In genomic region chr6:142374965-142375733, GRCh38 we compare ENCODE assay signal across 9 cellular contexts.
A peak's percentile ranks its signal among the peaks of the same experiment; 100 is the strongest.
DNase-seq lines count a peak whose midpoint lies in the region; ATAC-seq, FAIRE-seq and TF ChIP-seq lines count a peak whose summit lies in the region.
"Had no signal": no experiment of that assay in that cellular context is flagged by ENCODE, and none has a peak within 500 bp of the region (broad histone marks: within the 10 kb centered on the region; RNA-seq: fewer than 3 reads in every experiment).

No MANE protein-coding gene starts in this region.

- POLR2A ChIA-PET in HEK293 (lab: Yijun Ruan, JAX), result no interaction called here

- CTCF ChIA-PET in HEK293 (lab: Yijun Ruan, JAX), result interaction anchor here (0.7 to 1.9 kb wide), 3 partner anchors 13 to 219 kb away, joined by 3 to 8 read pairs (median 5); no protein-coding TSS in a partner anchor

- H3K9ac ChIP-seq in skeletal muscle satellite cell (ENCODE audit: low read depth, low read length), result peak overlapping the region; percentile 38

- H3K4me2 ChIP-seq in hepatocyte (peak overlapping the region; percentile 47), skeletal muscle satellite cell (ENCODE audit: low read length) (peak overlapping the region; percentile 33)

- no peaks in the 10 kb centered on the region for H3K9me3 ChIP-seq in HEK293 (ENCODE audit: control insufficient read depth, insufficient read depth, low read depth, low read length)
- H3K9me3 ChIP-seq in hepatocyte (ENCODE audit: low read depth), result no peaks in the 10 kb centered on the region
- H3K9me3 ChIP-seq in skeletal muscle satellite cell (replicated peaks; ENCODE audit: low read length), result no peaks in the 10 kb centered on the region
- H3K9me3 ChIP-seq: Peyer's patch had no signal

- no peak overlapping the region for H2AFZ ChIP-seq in hepatocyte

- H3K9me2 ChIP-seq in hepatocyte (replicated peaks; ENCODE audit: insufficient read depth), result no peaks in the 10 kb centered on the region

- peak; percentile 68 for DNase-seq in hepatocyte (ENCODE audit: low spot score)
- no peak for DNase-seq in activated CD4-positive, CD25-positive, alpha-beta regulatory T cell treated with anti-CD3 and anti-CD28 coated beads, Interleukin-2, amount 50 U/mL, for 72 hours
- no peak for DNase-seq in D721Med (ENCODE audit: insufficient read length, low spot score)
- DNase-seq: effector memory CD8-positive, alpha-beta T cell; Peyer's patch had no signal

- peaks cover 35% of the 10 kb centered on the region for H3K4me1 ChIP-seq in HEK293 (ENCODE audit: control insufficient read depth, insufficient read depth, low read length)
- peaks cover 62% of the 10 kb centered on the region for H3K4me1 ChIP-seq in hepatocyte (ENCODE audit: insufficient read depth)
- peaks cover 19% of the 10 kb centered on the region for H3K4me1 ChIP-seq in skeletal muscle satellite cell (ENCODE audit: control insufficient read depth, insufficient read depth, low read length)

- WGBS in hepatocyte (ENCODE audit: low lambda C conversion rate, missing lambda C conversion rate), result 9% methylated on average over 4 of the region's 4 CpGs

- H3K79me2 ChIP-seq in hepatocyte, result no peaks in the 10 kb centered on the region

- no peak overlapping the region for H3K4me3 ChIP-seq in HEK293 (ENCODE audit: low read depth, low read length)
- H3K4me3 ChIP-seq in hepatocyte, result no peak overlapping the region
- H3K4me3 ChIP-seq in skeletal muscle satellite cell (ENCODE audit: low read length), result no peak overlapping the region
- H3K4me3 ChIP-seq: Peyer's patch had no signal

- no peaks in the 10 kb centered on the region for H3K36me3 ChIP-seq in HEK293 (ENCODE audit: control insufficient read depth in 2 of 2, insufficient read depth in 1 of 2, low read length in 2 of 2)
- no peaks in the 10 kb centered on the region for H3K36me3 ChIP-seq in hepatocyte (replicated peaks; ENCODE audit: insufficient read depth, low read depth)
- H3K36me3 ChIP-seq in skeletal muscle satellite cell (ENCODE audit: insufficient read depth, low read length), result no peaks in the 10 kb centered on the region
- H3K36me3 ChIP-seq: Peyer's patch had no signal

- H3K27me3 ChIP-seq in hepatocyte, result no peaks in the 10 kb centered on the region
- no peaks in the 10 kb centered on the region for H3K27me3 ChIP-seq in skeletal muscle satellite cell (ENCODE audit: control insufficient read depth, insufficient read depth, low read length)
- H3K27me3 ChIP-seq: Peyer's patch had no signal

- H4K20me1 ChIP-seq in hepatocyte (ENCODE audit: insufficient read depth, poor library complexity, severe bottlenecking), result no peaks in the 10 kb centered on the region

- H3K27ac ChIP-seq in HEK293 (ENCODE audit: extremely low read depth, low read depth, low read length) (no peak overlapping the region), hepatocyte (peak overlapping the region; percentile 71)

- FAIRE-seq in D721Med (lab: Jason Lieb, UNC), result no peak

- ATAC-seq in SK-N-SH treated with all-trans-retinoic acid at 6 μM for 48 hours (peak; percentile 61), GM18870 (IDR thresholded peaks at IDR 0.05; ENCODE audit: unreplicated experiment) (no peak)
- ATAC-seq: effector memory CD8-positive, alpha-beta T cell had no signal

- TF ChIP-seq CTCF in HEK293 (tag by site-specific recombination; IDR thresholded peaks at IDR 0.05) (no peak), hepatocyte (IDR thresholded peaks at IDR 0.05; ENCODE audit: poor library complexity) (no peak), D721Med (IDR thresholded peaks at IDR 0.05; ENCODE audit: insufficient read depth, missing control alignments) (no peak)

TF ChIP-seq in HEK293, 187 proteins besides CTCF, POLR2A, EP300 and RAD21 (continues in another document):
- TF ChIP-seq ZNF521 (tag by site-specific recombination; IDR thresholded peaks at IDR 0.05) (no peak), ZNF768 (tag by site-specific recombination; IDR thresholded peaks at IDR 0.05) (no peak), ZNF654 (tag by site-specific recombination; IDR thresholded peaks at IDR 0.05; ENCODE audit: low read depth) (no peak), ZNF707 (tag by site-specific recombination; IDR thresholded peaks at IDR 0.05) (no peak), ZNF701 (tag by site-specific recombination; IDR thresholded peaks at IDR 0.05) (no peak), ZNF423 (tag by site-specific recombination; IDR thresholded peaks at IDR 0.05) (no peak), ZNF221 (tag by site-specific recombination; IDR thresholded peaks at IDR 0.05; ENCODE audit: borderline replicate concordance) (no peak), REPIN1 (tag by site-specific recombination; IDR thresholded peaks at IDR 0.05; ENCODE audit: low read depth) (no peak), ZNF350 (tag by site-specific recombination; IDR thresholded peaks at IDR 0.05) (no peak), HOXD13 (CRISPR knock-in tag; IDR thresholded peaks at IDR 0.05; ENCODE audit: borderline replicate concordance) (peak; percentile 81; the same call in 1 of the 2 replicates), ZBTB8A (tag by site-specific recombination; IDR thresholded peaks at IDR 0.05) (no peak), ZFP37 (tag by site-specific recombination; IDR thresholded peaks at IDR 0.05) (no peak), ZNF10 (tag by site-specific recombination; IDR thresholded peaks at IDR 0.05) (0 out of 2 replicates have a peak, but pooled peaks have one; percentile 29), ZEB2 (tag by site-specific recombination; IDR thresholded peaks at IDR 0.05) (peak; percentile 29; the same call in 1 of the 2 replicates)

TF ChIP-seq in SK-N-SH treated with all-trans-retinoic acid at 6 μM for 48 hours, 23 proteins besides CTCF, POLR2A, EP300 and RAD21 (continues in another document):
- TF ChIP-seq PATZ1 (CRISPR knock-in tag; IDR thresholded peaks at IDR 0.05; ENCODE audit: borderline replicate concordance) (no peak), ZC3H10 (CRISPR knock-in tag; IDR thresholded peaks at IDR 0.05) (peak; percentile 89; the same call in 1 of the 2 replicates), ISL1 (CRISPR knock-in tag; IDR thresholded peaks at IDR 0.05) (no peak), PPARA (CRISPR knock-in tag; IDR thresholded peaks at IDR 0.05; ENCODE audit: borderline replicate concordance) (no peak), ARNTL (CRISPR knock-in tag; IDR thresholded peaks at IDR 0.05; ENCODE audit: borderline replicate concordance, low read depth) (no peak), ESRRG (CRISPR knock-in tag; IDR thresholded peaks at IDR 0.05) (no peak), TSHZ2 (CRISPR knock-in tag; IDR thresholded peaks at IDR 0.05) (no peak), CSRNP3 (CRISPR knock-in tag; IDR thresholded peaks at IDR 0.05) (no peak), GLIS3 (CRISPR knock-in tag; IDR thresholded peaks at IDR 0.05) (no peak), ZNF8 (CRISPR knock-in tag; IDR thresholded peaks at IDR 0.05) (no peak), CSDC2 (CRISPR knock-in tag; IDR thresholded peaks at IDR 0.05) (no peak), ZFP30 (CRISPR knock-in tag; IDR thresholded peaks at IDR 0.05) (no peak)

Comparison
In these comparisons a context has a peak if more than half of its experiments do, and no peak if none do; other contexts are left out.
1. Of the 2 proteins assayed by ChIP-seq in both HEK293 and SK-N-SH treated with all-trans-retinoic acid at 6 μM for 48 hours: peak only in HEK293: ZFP3; only in SK-N-SH treated with all-trans-retinoic acid at 6 μM for 48 hours: none; in both: none; in neither: 1.